In genomic region chr7:135662373-135663114, GRCh38 we compare ENCODE assay signal across 8 cellular contexts. TPM values are rescaled to one million over a fixed set of nuclear protein-coding genes. Genes with fewer than 3 reads are reported as not detected.
DNase-seq lines count a peak whose midpoint lies in the region; ATAC-seq and TF ChIP-seq lines count a peak whose summit lies in the region.

Gene STMP1, plus strand, starts transcription at chr7:135662514.

- TF ChIP-seq CTCF in colonic mucosa (IDR thresholded peaks at IDR 0.05), result no peak

- DNase-seq in C1 segment of cervical spinal cord (lab: John Stamatoyannopoulos, UW) (peak in 13 of 14 donors; percentile 76 to 97 (median 90)), NCI-H524 treated with DMSO at 0.1 percent for 48 hours (lab: John Stamatoyannopoulos, UW) (peak; percentile 40), colonic mucosa (peak; percentile 96), left colon (peak; percentile 95 to 99)
- peak; percentile 99 for DNase-seq in activated CD4-positive, alpha-beta T cell treated with anti-CD3 and anti-CD28 coated beads, Interleukin-2, amount 10 ng/mL, durations not matched to agents 24 days and 14 days
- DNase-seq in stimulated activated CD4-positive, alpha-beta T cell treated with anti-CD3 and anti-CD28 coated beads, Interleukin-1b, Interleukin-23, amount 100 ng/mL, for 4 hours (ENCODE audit: low read depth in 2 of 2), result peak; percentile 97 to 98

- H3K4me1 ChIP-seq in colonic mucosa, result no peaks in the 10 kb centered on the region

- intact Hi-C loops in activated CD4-positive, alpha-beta T cell treated with anti-CD3 and anti-CD28 coated beads, Interleukin-2, amount 10 ng/mL, durations not matched to agents 24 days and 14 days (cut with micrococcal nuclease), result loop anchor here (1.0 to 5.0 kb wide), 4 partner anchors 50 to 315 kb away; partner anchors contain the start of genes CNOT4, MTPN and NUP205
- intact Hi-C loops in colonic mucosa (cut with DNase I) (loop anchor here (10.0 kb wide), 1 partner anchor 312 kb away; the partner anchor contains the start of gene MTPN), left colon (cut with DNase I, micrococcal nuclease) (no loop called here)

- peaks cover 14% of the 10 kb centered on the region for H3K36me3 Mint-ChIP-seq in activated CD4-positive, alpha-beta T cell treated with anti-CD3 and anti-CD28 coated beads, Interleukin-2, amount 10 ng/mL, durations not matched to agents 24 days and 14 days (ENCODE audit: low read depth)

- H3K27ac ChIP-seq in colonic mucosa, result peak within 1 kb of the TSS; percentile 69

- ATAC-seq in GM19324 (IDR thresholded peaks at IDR 0.05; ENCODE audit: low FRiP score, unreplicated experiment) (peak; percentile 92), HG03460 (IDR thresholded peaks at IDR 0.05; ENCODE audit: unreplicated experiment) (peak; percentile 95), left colon (peak; percentile 99)

- peaks cover 33% of the 10 kb centered on the region for H3K4me1 Mint-ChIP-seq in activated CD4-positive, alpha-beta T cell treated with anti-CD3 and anti-CD28 coated beads, Interleukin-2, amount 10 ng/mL, durations not matched to agents 24 days and 14 days

- H3K9me3 Mint-ChIP-seq in activated CD4-positive, alpha-beta T cell treated with anti-CD3 and anti-CD28 coated beads, Interleukin-2, amount 10 ng/mL, durations not matched to agents 24 days and 14 days, result peaks cover 7% of the 10 kb centered on the region

- H3K4me3 Mint-ChIP-seq in activated CD4-positive, alpha-beta T cell treated with anti-CD3 and anti-CD28 coated beads, Interleukin-2, amount 10 ng/mL, durations not matched to agents 24 days and 14 days, result peak within 1 kb of the TSS; percentile 94

- H3K9ac ChIP-seq in colonic mucosa (ENCODE audit: low read depth in 2 of 2, low read length in 2 of 2), result peak within 1 kb of the TSS; percentile 87

- H3K4me3 ChIP-seq in colonic mucosa, result peak within 1 kb of the TSS; percentile 49

- H3K9me3 ChIP-seq in colonic mucosa, result no peaks in the 10 kb centered on the region

- H3K27me3 Mint-ChIP-seq in activated CD4-positive, alpha-beta T cell treated with anti-CD3 and anti-CD28 coated beads, Interleukin-2, amount 10 ng/mL, durations not matched to agents 24 days and 14 days, result no peaks in the 10 kb centered on the region

- no peaks in the 10 kb centered on the region for H3K36me3 ChIP-seq in colonic mucosa

- no peaks in the 10 kb centered on the region for H3K27me3 ChIP-seq in colonic mucosa

- H3K27ac Mint-ChIP-seq in activated CD4-positive, alpha-beta T cell treated with anti-CD3 and anti-CD28 coated beads, Interleukin-2, amount 10 ng/mL, durations not matched to agents 24 days and 14 days, result peak within 1 kb of the TSS; percentile 91

RNA-seq across cellular contexts. Expression of gene STMP1, which starts in this region (rescaled TPM):
- total RNA-seq in activated CD4-positive, alpha-beta T cell treated with anti-CD3 and anti-CD28 coated beads, Interleukin-2, amount 10 ng/mL, durations not matched to agents 24 days and 14 days, result 23.5 and 25.8 TPM in 2 replicates
- 10 to 100 TPM; 25.7 to 27.4 TPM for total RNA-seq in colonic mucosa
- 10 to 100 TPM; 22.6 to 30.4 TPM for total RNA-seq in left colon

Comparison
In these comparisons a context has a peak if more than half of its experiments do, and no peak if none do; other contexts are left out.
1. Peak in every context shown above with its lines: DNase-seq, ATAC-seq, H3K4me3 ChIP-seq and H3K27ac ChIP-seq.
2. DNase-seq: peak in every context shown above with its lines; median percentile 99 in activated CD4-positive, alpha-beta T cell treated with anti-CD3 and anti-CD28 coated beads, Interleukin-2, amount 10 ng/mL, durations not matched to agents 24 days and 14 days; 98 in stimulated activated CD4-positive, alpha-beta T cell treated with anti-CD3 and anti-CD28 coated beads, Interleukin-1b, Interleukin-23, amount 100 ng/mL, for 4 hours; 97 in left colon; 96 in colonic mucosa; 90 in C1 segment of cervical spinal cord; 40 in NCI-H524 treated with DMSO at 0.1 percent for 48 hours.
3. intact Hi-C loops: an anchor here in activated CD4-positive, alpha-beta T cell treated with anti-CD3 and anti-CD28 coated beads, Interleukin-2, amount 10 ng/mL, durations not matched to agents 24 days and 14 days (1.0 to 5.0 kb wide) and colonic mucosa (10.0 kb wide); none called in left colon.